In the genomic region with DNA sequence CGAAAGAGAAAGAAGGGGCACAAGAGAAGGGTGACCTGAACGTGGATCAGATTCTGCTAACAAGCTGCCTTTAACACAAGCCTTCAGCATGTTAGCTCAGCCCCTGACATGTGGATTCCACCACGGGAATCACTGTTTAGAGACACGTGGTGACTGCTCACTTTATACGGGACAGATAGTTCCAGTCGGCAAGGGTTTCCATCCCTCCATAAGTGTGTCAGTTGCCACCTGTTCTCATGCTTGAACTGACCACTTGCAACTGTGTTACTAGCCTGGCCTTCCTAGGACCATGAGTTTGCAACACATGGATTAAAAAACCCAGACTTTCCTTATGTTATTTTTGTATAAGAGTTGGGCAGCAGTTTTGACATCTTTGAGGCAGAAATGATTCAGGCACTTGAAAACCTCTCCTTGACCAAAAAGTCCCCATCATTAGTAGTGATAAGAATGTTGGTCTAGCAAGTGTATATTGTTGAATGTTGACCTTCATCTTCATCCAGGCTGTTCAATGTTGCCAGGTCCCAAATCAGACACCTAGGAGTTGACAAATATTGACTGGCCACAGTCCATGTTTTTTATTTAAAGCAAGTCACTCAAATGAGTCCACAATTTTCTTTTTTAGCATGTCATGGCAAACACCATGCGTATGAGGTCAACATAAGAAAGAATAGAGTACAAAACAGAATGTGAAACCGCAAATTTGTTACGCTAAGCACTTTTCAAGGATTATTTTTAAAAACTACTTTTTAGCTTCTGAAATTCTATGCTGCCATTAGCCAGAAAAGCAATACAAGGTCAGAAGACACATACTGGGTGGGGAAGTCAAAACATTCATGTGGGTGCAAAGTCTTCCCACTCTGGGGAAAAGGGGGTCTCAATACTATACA, we compare ENCODE assay signal across 1 cellular context.
TF ChIP-seq lines count a peak whose summit lies in the region.

No MANE protein-coding gene starts in this region.

TF ChIP-seq in liver, 16 proteins besides CTCF, POLR2A, EP300 and RAD21 (continued from another document):
- TF ChIP-seq, protein P1, sequence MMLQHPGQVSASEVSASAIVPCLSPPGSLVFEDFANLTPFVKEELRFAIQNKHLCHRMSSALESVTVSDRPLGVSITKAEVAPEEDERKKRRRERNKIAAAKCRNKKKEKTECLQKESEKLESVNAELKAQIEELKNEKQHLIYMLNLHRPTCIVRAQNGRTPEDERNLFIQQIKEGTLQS (IDR thresholded peaks at IDR 0.05) = no peak
